In genomic region chr16:13733561-13733960, GRCh38 we compare ENCODE assay signal across 28 cellular contexts.
"Had no signal": no experiment of that assay in that cellular context is flagged by ENCODE, and none has a peak within 500 bp of the region (broad histone marks: within the 10 kb centered on the region; RNA-seq: fewer than 3 reads in every experiment).

No MANE protein-coding gene starts in this region.

- H3K9ac ChIP-seq: parathyroid adenoma had no signal

- H3K27ac Mint-ChIP-seq: activated naive CD4-positive, alpha-beta T cell treated with anti-CD3 and anti-CD28 coated beads, Interleukin-2, amount 50 U/mL, for 72 hours; activated T-cell treated with anti-CD3 and anti-CD28 coated beads, Interleukin-2, amount 50 U/mL, for 24 hours; activated T-helper 17 cell treated with anti-CD3 and anti-CD28 coated beads, Interleukin-2, amount 50 U/mL, for 72 hours; mesothelial cell of epicardium; nephron progenitor cell; stimulated activated memory B cell treated with anti-CD40 and anti-IgM and Interleukin-4, amounts not matched to agents 10 μg/mL and 1 μg/mL and 100 μg/mL, for 72 hours; WTC11 had no signal

- H3K27me3 Mint-ChIP-seq: activated T-cell treated with anti-CD3 and anti-CD28 coated beads, Interleukin-2, amount 50 U/mL, for 24 hours; activated T-helper 17 cell treated with anti-CD3 and anti-CD28 coated beads, Interleukin-2, amount 50 U/mL, for 72 hours; stimulated activated memory B cell treated with anti-CD40 and anti-IgM and Interleukin-4, amounts not matched to agents 10 μg/mL and 1 μg/mL and 100 μg/mL, for 72 hours had no signal

- H3K27me3 ChIP-seq: hepatocyte, right lobe of liver, stomach, suprapubic skin, tibial nerve, uterus had no signal

- H3K9me3 ChIP-seq: right lobe of liver, uterus had no signal

- H3K36me3 Mint-ChIP-seq: activated naive CD4-positive, alpha-beta T cell treated with anti-CD3 and anti-CD28 coated beads, Interleukin-2, amount 50 U/mL, for 72 hours; mesothelial cell of epicardium; stimulated activated memory B cell treated with anti-CD40 and anti-IgM and Interleukin-4, amounts not matched to agents 10 μg/mL and 1 μg/mL and 100 μg/mL, for 72 hours had no signal

- H3K79me2 ChIP-seq: hepatocyte, parathyroid adenoma had no signal

- H3K4me1 ChIP-seq: left ventricle myocardium inferior, parathyroid adenoma, right lobe of liver, stomach, suprapubic skin, tibial nerve, uterus had no signal

- H3K27ac ChIP-seq: hepatocyte, left ventricle myocardium inferior, parathyroid adenoma, right lobe of liver, stomach, suprapubic skin, tibial nerve, uterus had no signal

- H3K36me3 ChIP-seq: left ventricle myocardium inferior, right lobe of liver, stomach, suprapubic skin, tibial nerve, uterus had no signal

- DNase-seq: activated CD8-positive, alpha-beta memory T cell treated with anti-CD3 and anti-CD28 coated beads for 24 hours; activated CD8-positive, alpha-beta memory T cell treated with anti-CD3 and anti-CD28 coated beads, Interleukin-2, amount 50 U/mL, for 4 hours; activated T-cell treated with anti-CD3 and anti-CD28 coated beads, Interleukin-2, amount 50 U/mL, for 24 hours; aorta; central memory CD4-positive, alpha-beta T cell; dermis blood vessel endothelial cell; effector CD8-positive, alpha-beta T cell; foreskin melanocyte; glutamatergic neuron; left ventricle myocardium inferior; nephron progenitor cell; nucleus accumbens; right lobe of liver; small intestine; stimulated activated CD4-positive, alpha-beta T cell treated with anti-CD3 and anti-CD28 coated beads, Interleukin-2, amount 100 ng/mL, for 24 hours; stomach; T1000; uterus had no signal

- H3K4me1 Mint-ChIP-seq: activated T-helper 17 cell treated with anti-CD3 and anti-CD28 coated beads, Interleukin-2, amount 50 U/mL, for 72 hours; mesothelial cell of epicardium; nephron progenitor cell; stimulated activated memory B cell treated with anti-CD40 and anti-IgM and Interleukin-4, amounts not matched to agents 10 μg/mL and 1 μg/mL and 100 μg/mL, for 72 hours; WTC11 had no signal

- H3K4me2 ChIP-seq: hepatocyte had no signal

- H3K4me3 ChIP-seq: hepatocyte, left ventricle myocardium inferior, right lobe of liver, stomach, suprapubic skin, tibial nerve, uterus had no signal

- ATAC-seq: activated naive CD4-positive, alpha-beta T cell treated with anti-CD3 and anti-CD28 coated beads, Interleukin-2, amount 50 U/mL, for 72 hours; activated T-helper 17 cell treated with anti-CD3 and anti-CD28 coated beads, Interleukin-2, amount 50 U/mL, for 72 hours; esophagus mucosa; right lobe of liver; stimulated activated memory B cell treated with anti-CD40 and anti-IgM and Interleukin-4, amounts not matched to agents 10 μg/mL and 1 μg/mL and 100 μg/mL, for 72 hours; WTC11 had no signal

- H3K4me3 Mint-ChIP-seq: activated T-cell treated with anti-CD3 and anti-CD28 coated beads, Interleukin-2, amount 50 U/mL, for 24 hours; activated T-helper 17 cell treated with anti-CD3 and anti-CD28 coated beads, Interleukin-2, amount 50 U/mL, for 72 hours; mesothelial cell of epicardium; nephron progenitor cell; stimulated activated memory B cell treated with anti-CD40 and anti-IgM and Interleukin-4, amounts not matched to agents 10 μg/mL and 1 μg/mL and 100 μg/mL, for 72 hours; WTC11 had no signal

- H2AFZ ChIP-seq: hepatocyte, parathyroid adenoma had no signal
